ENCODE assay signal across 8 cellular contexts in genomic region chr17:68458260-68459029, GRCh38. TPM values are rescaled to one million over a fixed set of nuclear protein-coding genes. Genes with fewer than 3 reads are reported as not detected.
A peak's percentile ranks its signal among the peaks of the same experiment; 100 is the strongest.
DNase-seq lines count a peak whose midpoint lies in the region; ATAC-seq and TF ChIP-seq lines count a peak whose summit lies in the region.

No MANE protein-coding gene starts in this region.

- H3K4me1 Mint-ChIP-seq in CD8-positive, alpha-beta T cell (ENCODE audit: low read depth): peaks cover 57% of the 10 kb centered on the region
- peaks cover 28% of the 10 kb centered on the region for H3K4me1 Mint-ChIP-seq in neural crest cell

- no peaks in the 10 kb centered on the region for H3K27me3 ChIP-seq in CD8-positive, alpha-beta T cell (ENCODE audit: insufficient read depth, low read length)
- H3K27me3 ChIP-seq in KMS-11 (ENCODE audit: insufficient read depth, low read depth): no peaks in the 10 kb centered on the region

- no peaks in the 10 kb centered on the region for H3K9me3 ChIP-seq in CD8-positive, alpha-beta T cell (ENCODE audit: low read length)

- DNase-seq in CD8-positive, alpha-beta T cell: no peak
- DNase-seq in coronary artery (ENCODE audit: low spot score): no peak
- DNase-seq in neural crest cell (ENCODE audit: low read depth, low spot score): no peak
- no peak for DNase-seq in cortex of kidney (lab: John Stamatoyannopoulos, UW)
- no peak for DNase-seq in germinal center (ENCODE audit: low spot score)
- no peak for DNase-seq in SHP77 treated with DMSO at 0.1 percent for 48 hours (lab: John Stamatoyannopoulos, UW)

- H3K27ac Mint-ChIP-seq in CD8-positive, alpha-beta T cell: peak overlapping the region; percentile 92
- no peak overlapping the region for H3K27ac Mint-ChIP-seq in neural crest cell (ENCODE audit: unreplicated experiment)

- H3K4me3 Mint-ChIP-seq in CD8-positive, alpha-beta T cell: peak overlapping the region; percentile 83
- peak overlapping the region; percentile 81 for H3K4me3 Mint-ChIP-seq in neural crest cell

- peaks cover 5% of the 10 kb centered on the region; the same call in 1 of the 2 replicates for H3K79me2 ChIP-seq in KMS-11 (ENCODE audit: insufficient read depth, low read depth)

- no peaks in the 10 kb centered on the region for H3K27me3 Mint-ChIP-seq in CD8-positive, alpha-beta T cell (ENCODE audit: low read depth)
- peaks cover 33% of the 10 kb centered on the region for H3K27me3 Mint-ChIP-seq in neural crest cell (ENCODE audit: low read depth)

- peak overlapping the region; percentile 58 for H3K27ac ChIP-seq in CD8-positive, alpha-beta T cell (ENCODE audit: low read depth, low read length)
- H3K27ac ChIP-seq in KMS-11 (peak overlapping the region; percentile 67; the same call in 1 of the 2 replicates), coronary artery (peak overlapping the region; percentile 84 to 100)

- no peak for TF ChIP-seq CTCF in CD8-positive, alpha-beta T cell (IDR thresholded peaks at IDR 0.05)
- no peak for TF ChIP-seq CTCF in KMS-11 (conservative IDR thresholded peaks at IDR 0.05; ENCODE audit: low read depth, low read length)
- TF ChIP-seq CTCF in coronary artery (IDR thresholded peaks at IDR 0.05): no peak
- no peak for TF ChIP-seq CTCF in neural crest cell (conservative IDR thresholded peaks at IDR 0.05)

- peak overlapping the region; percentile 34; the same call in 1 of the 2 replicates for H2AFZ ChIP-seq in KMS-11 (ENCODE audit: low read depth)

- peaks cover 49% of the 10 kb centered on the region for H3K4me1 ChIP-seq in CD8-positive, alpha-beta T cell (ENCODE audit: insufficient read depth, low read length)
- peaks cover 70% of the 10 kb centered on the region for H3K4me1 ChIP-seq in KMS-11 (ENCODE audit: low read depth, poor library complexity, severe bottlenecking)

- ATAC-seq in CD8-positive, alpha-beta T cell: no peak
- no peak for ATAC-seq in HG02938 (IDR thresholded peaks at IDR 0.05; ENCODE audit: unreplicated experiment)

- POLR2A ChIA-PET in CD8-positive, alpha-beta T cell (lab: Charles Lee): interaction anchor here (0.5 to 6.6 kb wide), 9 partner anchors 21 to 286 kb away, joined by 3 to 54 read pairs (median 4); partner anchors contain the start of genes AMZ2, ARSG and SLC16A6

- H3K9me3 Mint-ChIP-seq in CD8-positive, alpha-beta T cell: no peaks in the 10 kb centered on the region
- no peaks in the 10 kb centered on the region for H3K9me3 Mint-ChIP-seq in neural crest cell

- H3K36me3 ChIP-seq in CD8-positive, alpha-beta T cell (ENCODE audit: insufficient read depth, low read length): no peaks in the 10 kb centered on the region
- no peaks in the 10 kb centered on the region for H3K36me3 ChIP-seq in KMS-11 (ENCODE audit: insufficient read depth)

- intact Hi-C loops in CD8-positive, alpha-beta T cell (cut with DNase I, micrococcal nuclease): loop anchor here in 1 of 2 experiments (5.0 kb wide), 2 partner anchors 356 to 631 kb away; partner anchors contain the start of gene BPTF

- peak overlapping the region; percentile 39; the same call in 1 of the 2 replicates for H3K9ac ChIP-seq in KMS-11

- CTCF ChIA-PET in CD8-positive, alpha-beta T cell (lab: Charles Lee): interaction anchor here (0.6 to 19.9 kb wide), 14 partner anchors 10 to 828 kb away, joined by 3 to 215 read pairs (median 4); no protein-coding TSS in a partner anchor

- H4K20me1 ChIP-seq in KMS-11 (ENCODE audit: insufficient read depth): no peaks in the 10 kb centered on the region

- H3K4me2 ChIP-seq in KMS-11: peak overlapping the region; percentile 68

- H3K4me3 ChIP-seq in CD8-positive, alpha-beta T cell (ENCODE audit: low read depth, low read length): peak overlapping the region; percentile 66
- H3K4me3 ChIP-seq in KMS-11 (IDR thresholded peaks at IDR 0.05; ENCODE audit: insufficient read depth, low read depth, low read length): no peak overlapping the region
- peak overlapping the region; percentile 79 for H3K4me3 ChIP-seq in coronary artery

- H3K36me3 Mint-ChIP-seq in CD8-positive, alpha-beta T cell: no peaks in the 10 kb centered on the region
- H3K36me3 Mint-ChIP-seq in neural crest cell (ENCODE audit: low read depth): no peaks in the 10 kb centered on the region

RNA-seq across cellular contexts. Expression of gene WIPI1, which starts 1.1 kb away (rescaled TPM):
- 1 to 10 TPM; 2.4 to 2.5 TPM for total RNA-seq in CD8-positive, alpha-beta T cell
- total RNA-seq in neural crest cell: 14.1 and 15.6 TPM in 2 replicates

RNA-seq across cellular contexts. Expression of gene PRKAR1A, which starts 53.8 kb away (rescaled TPM):
- 10 to 100 TPM; 61.2 to 63.5 TPM for total RNA-seq in CD8-positive, alpha-beta T cell
- total RNA-seq in neural crest cell: 250 and 258 TPM in 2 replicates
